In the genomic region with DNA sequence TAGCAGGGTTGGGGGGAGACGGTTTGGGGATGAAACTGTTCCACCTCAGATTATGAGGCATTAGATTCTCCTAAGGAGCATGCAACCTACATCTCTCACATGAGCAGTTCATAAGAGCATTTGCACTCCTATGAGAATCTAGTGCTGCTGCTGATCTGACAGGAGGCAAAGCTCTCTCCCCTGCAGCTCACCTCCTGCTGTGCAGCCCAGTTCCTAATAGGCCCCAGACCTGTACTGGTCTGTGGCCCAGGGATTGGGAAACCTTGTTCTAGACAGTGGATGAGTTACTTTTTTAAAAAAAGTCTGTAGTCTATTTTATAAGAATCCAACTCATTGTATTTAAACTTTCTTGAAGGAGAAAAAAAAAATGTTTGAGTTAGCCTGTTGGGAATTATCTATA, we compare ENCODE assay signal across 26 cellular contexts.
"Had no signal": no experiment of that assay in that cellular context is flagged by ENCODE, and none has a peak within 500 bp of the region (broad histone marks: within the 10 kb centered on the region; RNA-seq: fewer than 3 reads in every experiment).

No MANE protein-coding gene starts in this region.

- H3K27ac Mint-ChIP-seq: activated CD8-positive, alpha-beta T cell treated with anti-CD3 and anti-CD28 coated beads for 36 hours; activated naive CD8-positive, alpha-beta T cell; activated T-helper 17 cell treated with anti-CD3 and anti-CD28 coated beads, Interleukin-2, amount 50 U/mL, for 72 hours; T-helper 17 cell; T-helper 2 cell treated with Interferon-gamma antibody and Interleukin-4, amounts not matched to agents 5 μg/mL and 100 μg/mL, for 36 hours; WTC11 had no signal

- H3K36me3 ChIP-seq: brain microvascular endothelial cell, colonic mucosa had no signal

- H3K36me3 Mint-ChIP-seq: activated naive CD8-positive, alpha-beta T cell; WTC11 had no signal

- H3K4me3 ChIP-seq: colonic mucosa had no signal

- ATAC-seq: activated CD8-positive, alpha-beta T cell treated with anti-CD3 and anti-CD28 coated beads for 36 hours; activated T-cell treated with anti-CD3 and anti-CD28 coated beads, Interleukin-2, amount 50 U/mL, for 4 hours; activated T-helper 17 cell treated with anti-CD3 and anti-CD28 coated beads, Interleukin-2, amount 50 U/mL, for 72 hours; esophagus mucosa; T-helper 17 cell; WTC11 had no signal

- H3K9me3 Mint-ChIP-seq: activated CD8-positive, alpha-beta T cell treated with anti-CD3 and anti-CD28 coated beads for 36 hours had no signal

- H3K9me3 ChIP-seq: colonic mucosa had no signal

- H3K4me1 Mint-ChIP-seq: activated T-helper 17 cell treated with anti-CD3 and anti-CD28 coated beads, Interleukin-2, amount 50 U/mL, for 72 hours had no signal

- H3K27ac ChIP-seq: brain microvascular endothelial cell, colonic mucosa had no signal

- DNase-seq: activated CD4-positive, alpha-beta T cell treated with anti-CD3 and anti-CD28 coated beads for 48 hours; activated CD4-positive, alpha-beta T cell treated with anti-CD3 and anti-CD28 coated beads, Interleukin-2, amount 50 U/mL, for 1 hour; activated CD4-positive, alpha-beta T cell treated with anti-CD3 and anti-CD28 coated beads, Interleukin-2, amount 50 U/mL, for 48 hours; activated CD8-positive, alpha-beta memory T cell treated with anti-CD3 and anti-CD28 coated beads for 24 hours; activated CD8-positive, alpha-beta T cell treated with anti-CD3 and anti-CD28 coated beads for 36 hours; activated effector memory CD4-positive, alpha-beta T cell treated with Interleukin-2 at 50 U/mL for 16 hours; activated gamma-delta T cell treated with Interleukin-2 at 50 U/mL for 16 hours; activated naive CD4-positive, alpha-beta T cell treated with anti-CD3 and anti-CD28 coated beads, Interleukin-2, amount 50 U/mL, for 16 hours; activated naive CD4-positive, alpha-beta T cell treated with Interleukin-2 at 50 U/mL for 16 hours; activated T-cell treated with anti-CD3 and anti-CD28 coated beads, Interleukin-2, amount 50 U/mL, for 4 hours; amniotic stem cell; anterior cingulate cortex; brain microvascular endothelial cell; caudate nucleus; colonic mucosa; effector CD8-positive, alpha-beta T cell; foreskin fibroblast; head of caudate nucleus; T-helper 1 cell; T-helper 17 cell; T1000 had no signal

- H3K27me3 ChIP-seq: brain microvascular endothelial cell, colonic mucosa had no signal

- H3K4me1 ChIP-seq: colonic mucosa had no signal

- H3K4me3 Mint-ChIP-seq: activated CD8-positive, alpha-beta T cell treated with anti-CD3 and anti-CD28 coated beads for 36 hours; activated naive CD8-positive, alpha-beta T cell; activated T-cell treated with anti-CD3 and anti-CD28 coated beads, Interleukin-2, amount 50 U/mL, for 4 hours; activated T-helper 17 cell treated with anti-CD3 and anti-CD28 coated beads, Interleukin-2, amount 50 U/mL, for 72 hours; T-helper 17 cell; T-helper 2 cell treated with Interferon-gamma antibody and Interleukin-4, amounts not matched to agents 5 μg/mL and 100 μg/mL, for 36 hours; WTC11 had no signal
